17 cellular contexts compared by ENCODE assay signal in the genomic region with DNA sequence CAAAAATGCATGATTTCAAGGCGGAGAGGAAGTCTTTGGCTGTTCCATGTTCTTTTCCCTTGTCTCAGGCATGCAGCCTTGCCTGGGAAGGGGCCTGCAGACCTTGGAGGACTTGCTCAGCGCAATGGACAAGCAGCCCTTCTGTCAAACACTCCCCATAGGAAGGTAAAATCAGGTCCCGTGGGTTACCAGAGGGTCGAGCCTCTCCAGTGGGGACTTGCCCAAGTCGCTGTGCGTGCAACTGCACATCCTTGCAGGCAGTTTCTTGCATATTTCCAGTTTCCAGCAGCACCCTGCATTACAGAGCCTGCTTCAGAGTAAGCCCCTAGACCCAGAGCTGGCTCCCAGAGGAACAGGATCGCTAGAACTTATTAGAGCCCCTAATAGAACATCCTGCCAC.
DNase-seq lines count a peak whose midpoint lies in the region; ATAC-seq, FAIRE-seq and TF ChIP-seq lines count a peak whose summit lies in the region.
"Had no signal": no experiment of that assay in that cellular context is flagged by ENCODE, and none has a peak within 500 bp of the region (broad histone marks: within the 10 kb centered on the region; RNA-seq: fewer than 3 reads in every experiment).

No MANE protein-coding gene starts in this region.

- no peak overlapping the region for H3K4me3 Mint-ChIP-seq in CD8-positive, alpha-beta T cell
- H3K4me3 Mint-ChIP-seq: CD4-positive, alpha-beta T cell; GM23338; H9 had no signal

- no peak for FAIRE-seq in kidney (lab: Jason Lieb, UNC)
- FAIRE-seq in H54 (lab: Jason Lieb, UNC), result no peak
- FAIRE-seq: A549, HTR-8/SVneo had no signal

- DNase-seq in Right ventricle myocardium superior (peak; percentile 8), heart right ventricle (no peak), kidney (peak; percentile 43), sigmoid colon (peak; percentile 25), NCI-H2196 treated with DMSO at 0.1 percent for 48 hours (lab: John Stamatoyannopoulos, UW; ENCODE audit: unreplicated experiment) (no peak), H54 (ENCODE audit: insufficient read length, low spot score) (no peak)
- DNase-seq in CD8-positive, alpha-beta T cell, result no peak
- DNase-seq: AML-193; CD4-positive, alpha-beta T cell; DMS79 treated with DMSO at 0.1 percent for 48 hours; GF-D8; H9 had no signal

- H3K36me3 Mint-ChIP-seq in CD8-positive, alpha-beta T cell, result no peaks in the 10 kb centered on the region

- 91 to 93% methylated on average over 7 of the region's 7 CpGs for WGBS in heart right ventricle, 2 donors
- WGBS in sigmoid colon, 2 donors, result 93 to 94% methylated on average over 7 of the region's 7 CpGs

- H3K36me3 ChIP-seq in heart right ventricle (no peaks in the 10 kb centered on the region), kidney (ENCODE audit: control insufficient read depth in 1 of 2, insufficient read depth in 2 of 2, low read length in 2 of 2) (no peaks in the 10 kb centered on the region), sigmoid colon (no peaks in the 10 kb centered on the region)
- no peaks in the 10 kb centered on the region for H3K36me3 ChIP-seq in CD8-positive, alpha-beta T cell (ENCODE audit: insufficient read depth, low read length)

- CTCF ChIA-PET in CD8-positive, alpha-beta T cell (lab: Charles Lee), result interaction anchor here (1.5 kb wide), 1 partner anchor 11 kb away, joined by 4 read pairs; no protein-coding TSS in a partner anchor

- H3K27me3 Mint-ChIP-seq in CD8-positive, alpha-beta T cell (ENCODE audit: low read depth), result no peaks in the 10 kb centered on the region
- H3K27me3 Mint-ChIP-seq: CD4-positive, alpha-beta T cell had no signal

- H3K9me3 Mint-ChIP-seq in CD8-positive, alpha-beta T cell, result no peaks in the 10 kb centered on the region
- H3K9me3 Mint-ChIP-seq: CD4-positive, alpha-beta T cell; GM23338; H9 had no signal

- POLR2A ChIA-PET in CD8-positive, alpha-beta T cell (lab: Charles Lee), result no interaction called here

- intact Hi-C loops in Right ventricle myocardium superior (cut with DNase I), result no loop called here
- intact Hi-C loops in heart right ventricle (cut with DNase I), result no loop called here
- intact Hi-C loops in kidney (cut with DNase I), result no loop called here
- intact Hi-C loops in sigmoid colon (cut with DNase I), result loop anchor here (5.0 kb wide), 1 partner anchor 34 kb away; no protein-coding TSS in a partner anchor
- intact Hi-C loops in CD8-positive, alpha-beta T cell (cut with DNase I, micrococcal nuclease), result no loop called here

- TF ChIP-seq CTCF in heart right ventricle (IDR thresholded peaks at IDR 0.05) (no peak), kidney (IDR thresholded peaks at IDR 0.05; ENCODE audit: borderline replicate concordance, extremely low read depth, insufficient read depth) (no peak), sigmoid colon (IDR thresholded peaks at IDR 0.05) (no peak)
- TF ChIP-seq CTCF in CD8-positive, alpha-beta T cell (IDR thresholded peaks at IDR 0.05), result no peak

- H3K4me3 ChIP-seq in heart right ventricle (no peak overlapping the region), kidney (ENCODE audit: low read length in 2 of 2) (no peak overlapping the region), sigmoid colon (no peak overlapping the region)
- H3K4me3 ChIP-seq in CD8-positive, alpha-beta T cell (ENCODE audit: low read depth, low read length), result no peak overlapping the region
- H3K4me3 ChIP-seq: A549, GM23338 had no signal

- no peak overlapping the region for H3K9ac ChIP-seq in kidney (ENCODE audit: low read length in 2 of 2)

- H3K27ac ChIP-seq in heart right ventricle, result no peak overlapping the region
- no peak overlapping the region for H3K27ac ChIP-seq in kidney (ENCODE audit: low read depth in 2 of 2, low read length in 2 of 2)
- H3K27ac ChIP-seq in sigmoid colon, result no peak overlapping the region
- no peak overlapping the region for H3K27ac ChIP-seq in CD8-positive, alpha-beta T cell (ENCODE audit: low read depth, low read length)
- H3K27ac ChIP-seq: 22Rv1, A549, C4-2B had no signal

- TF ChIP-seq POLR2A in sigmoid colon (IDR thresholded peaks at IDR 0.05) (no peak), H54 (IDR thresholded peaks at IDR 0.05; ENCODE audit: low read depth, low read length) (no peak)

- H3K27ac Mint-ChIP-seq in CD8-positive, alpha-beta T cell, result no peak overlapping the region
- H3K27ac Mint-ChIP-seq: CD4-positive, alpha-beta T cell; GM23338; H9 had no signal

- no peak for ATAC-seq in Right ventricle myocardium superior (ENCODE audit: poor library complexity)
- ATAC-seq in heart right ventricle, result no peak
- no peak for ATAC-seq in CD8-positive, alpha-beta T cell
- ATAC-seq: GM23338 had no signal

- TF ChIP-seq EP300 in sigmoid colon (IDR thresholded peaks at IDR 0.05), result no peak

- H3K9me3 ChIP-seq in heart right ventricle, result no peaks in the 10 kb centered on the region
- H3K9me3 ChIP-seq in kidney (ENCODE audit: control insufficient read depth in 1 of 2, low read length in 2 of 2), result no peaks in the 10 kb centered on the region
- no peaks in the 10 kb centered on the region for H3K9me3 ChIP-seq in sigmoid colon
- no peaks in the 10 kb centered on the region for H3K9me3 ChIP-seq in CD8-positive, alpha-beta T cell (ENCODE audit: low read length)
- H3K9me3 ChIP-seq: A549 had no signal

- H3K4me1 ChIP-seq in heart right ventricle (peaks cover 0 to 23% (median 0%) of the 10 kb centered on the region in 9 donors), kidney (ENCODE audit: control insufficient read depth in 1 of 2, insufficient read depth in 1 of 2, low read depth in 1 of 2, low read length in 2 of 2) (no peaks in the 10 kb centered on the region), sigmoid colon (peaks cover 0 to 12% (median 11%) of the 10 kb centered on the region in 4 donors)
- peaks cover 3% of the 10 kb centered on the region for H3K4me1 ChIP-seq in CD8-positive, alpha-beta T cell (ENCODE audit: insufficient read depth, low read length)
- H3K4me1 ChIP-seq: A549 had no signal

- H3K4me1 Mint-ChIP-seq in CD8-positive, alpha-beta T cell (ENCODE audit: low read depth), result peaks cover 9% of the 10 kb centered on the region
- H3K4me1 Mint-ChIP-seq: GM23338 had no signal

- H3K27me3 ChIP-seq in heart right ventricle (no peaks in the 10 kb centered on the region), sigmoid colon (no peaks in the 10 kb centered on the region)
- H3K27me3 ChIP-seq in CD8-positive, alpha-beta T cell (ENCODE audit: insufficient read depth, low read length), result no peaks in the 10 kb centered on the region

Comparison
In these comparisons a context has a peak if more than half of its experiments do, and no peak if none do; other contexts are left out.
1. DNase-seq: peak in Right ventricle myocardium superior (single experiment), kidney (single experiment) and sigmoid colon (single experiment); none in heart right ventricle (0 of 2), CD8-positive, alpha-beta T cell (0 of 7), NCI-H2196 treated with DMSO at 0.1 percent for 48 hours (single experiment) and H54 (single experiment).